25 cellular contexts compared by ENCODE assay signal in genomic region chr21:21666689-21667088, GRCh38.
"Had no signal": no experiment of that assay in that cellular context is flagged by ENCODE, and none has a peak within 500 bp of the region (broad histone marks: within the 10 kb centered on the region; RNA-seq: fewer than 3 reads in every experiment).

No MANE protein-coding gene starts in this region.

- H3K4me1 ChIP-seq: colonic mucosa, esophagus muscularis mucosa, esophagus squamous epithelium, foreskin keratinocyte, gastrocnemius medialis, gastroesophageal sphincter, heart left ventricle, heart right ventricle had no signal

- H3K4me3 ChIP-seq: colonic mucosa, coronary artery, dorsolateral prefrontal cortex, esophagus muscularis mucosa, esophagus squamous epithelium, gastrocnemius medialis, gastroesophageal sphincter, heart left ventricle, heart right ventricle had no signal

- H3K9me3 ChIP-seq: colonic mucosa, esophagus muscularis mucosa, esophagus squamous epithelium, gastrocnemius medialis, gastroesophageal sphincter had no signal

- FAIRE-seq: endothelial cell of umbilical vein had no signal

- H3K27me3 ChIP-seq: colonic mucosa, dorsolateral prefrontal cortex, esophagus muscularis mucosa, esophagus squamous epithelium, foreskin keratinocyte, gastrocnemius medialis, gastroesophageal sphincter, heart left ventricle, heart right ventricle had no signal

- H3K36me3 ChIP-seq: colonic mucosa, esophagus muscularis mucosa, esophagus squamous epithelium, gastrocnemius medialis, gastroesophageal sphincter, heart left ventricle, heart right ventricle had no signal

- ATAC-seq: effector memory CD8-positive, alpha-beta T cell; esophagus mucosa; foreskin keratinocyte; gastrocnemius medialis; gastroesophageal sphincter; heart left ventricle; heart right ventricle had no signal

- H3K27ac ChIP-seq: colonic mucosa, coronary artery, dorsolateral prefrontal cortex, epithelial cell of prostate, esophagus muscularis mucosa, esophagus squamous epithelium, foreskin keratinocyte, gastrocnemius medialis, gastroesophageal sphincter, heart left ventricle, heart right ventricle had no signal

- DNase-seq: colonic mucosa; cortex of kidney; dermis blood vessel endothelial cell; dorsolateral prefrontal cortex; effector CD4-positive, alpha-beta T cell; effector CD8-positive, alpha-beta T cell; effector memory CD4-positive, alpha-beta T cell; effector memory CD8-positive, alpha-beta T cell; endodermal cell; erythroblast; esophagus squamous epithelium; foreskin fibroblast; foreskin keratinocyte; foreskin melanocyte; gastrocnemius medialis; glutamatergic neuron; head of caudate nucleus; heart left ventricle; heart right ventricle had no signal
